Comparison of ENCODE assay signal across 18 cellular contexts in the genomic region with DNA sequence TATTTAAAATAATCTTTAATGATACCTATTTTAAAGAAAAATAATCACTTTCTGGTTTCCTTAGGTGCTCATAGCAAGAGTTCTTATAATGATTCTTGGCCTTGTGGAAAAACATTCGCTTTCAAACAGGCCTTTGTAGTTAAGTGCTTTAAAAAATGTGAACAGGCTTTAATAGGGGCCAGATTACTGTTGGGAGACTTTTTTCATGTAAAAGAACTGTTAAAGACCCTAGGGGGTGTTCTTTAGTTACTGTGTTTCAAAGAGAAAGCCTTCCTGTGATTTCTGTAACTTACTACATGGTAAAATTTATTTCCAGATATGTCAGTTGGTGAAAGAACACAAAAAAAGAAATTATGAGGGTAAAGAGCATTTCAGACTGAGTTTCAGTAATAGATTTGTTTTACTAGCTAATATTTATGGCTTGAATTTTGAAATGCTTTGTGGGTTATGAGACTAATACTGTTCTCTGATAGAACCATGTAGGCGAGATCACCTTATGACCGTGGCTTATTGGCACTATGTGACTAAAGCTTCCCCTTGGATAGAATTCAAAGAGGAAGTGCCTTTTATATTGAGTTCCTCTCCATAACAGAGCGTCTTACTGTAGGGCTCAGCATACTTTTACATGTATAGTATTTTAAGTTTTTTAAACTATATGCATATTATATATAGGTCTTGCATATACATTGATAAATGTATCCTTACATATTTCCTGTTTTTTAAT.
DNase-seq lines count a peak whose midpoint lies in the region; ATAC-seq, FAIRE-seq and TF ChIP-seq lines count a peak whose summit lies in the region.
"Had no signal": no experiment of that assay in that cellular context is flagged by ENCODE, and none has a peak within 500 bp of the region (broad histone marks: within the 10 kb centered on the region; RNA-seq: fewer than 3 reads in every experiment).

No MANE protein-coding gene starts in this region.

- DNase-seq in Ammon's horn (ENCODE audit: low spot score) (peak; percentile 7), bronchial epithelial cell (ENCODE audit: low read depth) (peak; percentile 63), kidney tubule cell (ENCODE audit: low spot score) (peak; percentile 52), mesenteric fat pad (ENCODE audit: low spot score) (no peak), T-cell (no peak)
- DNase-seq in activated T-cell treated with anti-CD3 and anti-CD28 coated beads, Interleukin-2, amount 50 U/mL, for 4 hours, result no peak
- DNase-seq: activated naive CD4-positive, alpha-beta T cell treated with Interleukin-2 at 50 U/mL for 16 hours; body of pancreas; Calu3; endodermal cell; mesenchymal stem cell; NCI-H1694 treated with DMSO at 0.1 percent for 48 hours; NCI-H748 treated with DMSO at 0.1 percent for 48 hours; SHP77 treated with DMSO at 0.1 percent for 48 hours; tibial artery had no signal

- TF ChIP-seq CTCF in bronchial epithelial cell (IDR thresholded peaks at IDR 0.05; ENCODE audit: insufficient read depth, low read length, severe bottlenecking), result no peak

- peak overlapping the region; percentile 71 for H3K27ac ChIP-seq in HUES64 (ENCODE audit: low read depth, low read length)
- H3K27ac ChIP-seq: body of pancreas, tibial artery, VCaP had no signal

- H3K4me3 ChIP-seq in HUES64 (ENCODE audit: low read length) (peak overlapping the region; percentile 33), bronchial epithelial cell (ENCODE audit: low read depth, low read length) (no peak overlapping the region)
- H3K4me3 ChIP-seq: body of pancreas, tibial artery had no signal

- POLR2A ChIA-PET in T-cell (lab: Charles Lee), result interaction anchor here (0.6 kb wide), 2 partner anchors 49 to 787 kb away, joined by 3 to 5 read pairs; no protein-coding TSS in a partner anchor

- no peak overlapping the region for H3K4me3 Mint-ChIP-seq in T-cell
- H3K4me3 Mint-ChIP-seq in activated T-cell treated with anti-CD3 and anti-CD28 coated beads, Interleukin-2, amount 50 U/mL, for 4 hours, result no peak overlapping the region
- H3K4me3 Mint-ChIP-seq: endodermal cell had no signal

- no peaks in the 10 kb centered on the region for H3K9me3 Mint-ChIP-seq in T-cell
- H3K9me3 Mint-ChIP-seq in activated T-cell treated with anti-CD3 and anti-CD28 coated beads, Interleukin-2, amount 50 U/mL, for 4 hours, result no peaks in the 10 kb centered on the region

- no peak for ATAC-seq in GM18498 (IDR thresholded peaks at IDR 0.05; ENCODE audit: unreplicated experiment)
- ATAC-seq in T-cell (replicated peaks in 1 of 4), result no peak
- no peak for ATAC-seq in activated T-cell treated with anti-CD3 and anti-CD28 coated beads, Interleukin-2, amount 50 U/mL, for 4 hours
- ATAC-seq: body of pancreas had no signal

- H3K9me3 ChIP-seq in HUES64 (ENCODE audit: insufficient read depth, low read depth, low read length), result peaks cover 5% of the 10 kb centered on the region; the same call in 1 of the 2 replicates
- H3K9me3 ChIP-seq: body of pancreas, tibial artery had no signal

- H3K36me3 ChIP-seq in HUES64 (ENCODE audit: insufficient read depth, low read length), result peaks cover 23% of the 10 kb centered on the region; the same call in 1 of the 2 replicates
- H3K36me3 ChIP-seq in bronchial epithelial cell (ENCODE audit: control insufficient read depth, insufficient read depth, low read length), result no peaks in the 10 kb centered on the region

- peaks cover 31% of the 10 kb centered on the region for H3K4me1 ChIP-seq in HUES64 (ENCODE audit: insufficient read depth, low read length)
- H3K4me1 ChIP-seq: body of pancreas had no signal

- 30% methylated on average over 3 of the region's 4 CpGs for WGBS in HUES64

- peaks cover 42% of the 10 kb centered on the region for H3K36me3 Mint-ChIP-seq in T-cell
- H3K36me3 Mint-ChIP-seq in activated T-cell treated with anti-CD3 and anti-CD28 coated beads, Interleukin-2, amount 50 U/mL, for 4 hours (ENCODE audit: insufficient read depth), result peaks cover 29% of the 10 kb centered on the region

- H3K27me3 ChIP-seq in HUES64 (ENCODE audit: insufficient read depth, low read length) (no peaks in the 10 kb centered on the region), bronchial epithelial cell (ENCODE audit: control insufficient read depth, insufficient read depth, low read length) (no peaks in the 10 kb centered on the region)
- H3K27me3 ChIP-seq: body of pancreas, tibial artery had no signal

- H3K4me1 Mint-ChIP-seq in T-cell, result peaks cover 0 to 3% (median 0%) of the 10 kb centered on the region in 3 donors
- no peaks in the 10 kb centered on the region for H3K4me1 Mint-ChIP-seq in activated T-cell treated with anti-CD3 and anti-CD28 coated beads, Interleukin-2, amount 50 U/mL, for 4 hours (ENCODE audit: low read depth)

- no peak for FAIRE-seq in bronchial epithelial cell (lab: Jason Lieb, UNC)

- no peaks in the 10 kb centered on the region for H3K27me3 Mint-ChIP-seq in T-cell
- no peaks in the 10 kb centered on the region for H3K27me3 Mint-ChIP-seq in activated T-cell treated with anti-CD3 and anti-CD28 coated beads, Interleukin-2, amount 50 U/mL, for 4 hours (ENCODE audit: low read depth)

- CTCF ChIA-PET in T-cell (lab: Charles Lee), result interaction anchor here in 1 of 2 donors (0.5 kb wide), 1 partner anchor 19 kb away, joined by 3 read pairs; no protein-coding TSS in a partner anchor

- H3K9ac ChIP-seq in HUES64 (ENCODE audit: low read depth, low read length), result no peak overlapping the region; the same call in 1 of the 2 replicates

- H3K27ac Mint-ChIP-seq in T-cell, result no peak overlapping the region
- H3K27ac Mint-ChIP-seq: endodermal cell had no signal

Comparison
In these comparisons a context has a peak if more than half of its experiments do, and no peak if none do; other contexts are left out.
1. DNase-seq: peak in Ammon's horn (single experiment), bronchial epithelial cell (single experiment) and kidney tubule cell (single experiment); none in mesenteric fat pad (single experiment), T-cell (0 of 34) and activated T-cell treated with anti-CD3 and anti-CD28 coated beads, Interleukin-2, amount 50 U/mL, for 4 hours (single experiment).